Comparison of ENCODE assay signal across 18 cellular contexts in genomic region chr16:57145964-57146647, GRCh38. TPM values are rescaled to one million over a fixed set of nuclear protein-coding genes. Genes with fewer than 3 reads are reported as not detected.
A peak's percentile ranks its signal among the peaks of the same experiment; 100 is the strongest.
DNase-seq lines count a peak whose midpoint lies in the region; ATAC-seq and TF ChIP-seq lines count a peak whose summit lies in the region.
"Had no signal": no experiment of that assay in that cellular context is flagged by ENCODE, and none has a peak within 500 bp of the region (broad histone marks: within the 10 kb centered on the region; RNA-seq: fewer than 3 reads in every experiment).

No MANE protein-coding gene starts in this region.

- no peak for TF ChIP-seq CTCF in testis (IDR thresholded peaks at IDR 0.05)

- H3K27me3 ChIP-seq in testis, result no peaks in the 10 kb centered on the region

- intact Hi-C loops in Right ventricle myocardium inferior (cut with DNase I) (loop anchor here (5.0 kb wide), 1 partner anchor 54 kb away; the partner anchor contains the start of gene CPNE2), Right ventricle myocardium superior (cut with DNase I) (no loop called here), testis (cut with DNase I; ENCODE audit: low total_unique reads) (no loop called here)

- no peak overlapping the region for H3K4me3 Mint-ChIP-seq in T-helper 17 cell
- H3K4me3 Mint-ChIP-seq: activated T-helper 17 cell treated with anti-CD3 and anti-CD28 coated beads, Interleukin-2, amount 50 U/mL, for 72 hours; CD4-positive, alpha-beta T cell; T-helper 1 cell treated with Interleukin-12 subunit alpha and Interleukin-12 subunit beta and Interleukin-4 antibody, amounts not matched to agents 30 μg/mL and 1 μg/mL, for 36 hours had no signal

- peaks cover 23% of the 10 kb centered on the region for H3K4me1 Mint-ChIP-seq in T-helper 17 cell

- no peaks in the 10 kb centered on the region for H3K36me3 ChIP-seq in testis (ENCODE audit: low read depth, missing control alignments)

- H3K27ac ChIP-seq in testis, result no peak overlapping the region

- H3K4me1 ChIP-seq in testis, result peaks cover 18% of the 10 kb centered on the region

- DNase-seq in Right ventricle myocardium inferior (ENCODE audit: missing footprints) (no peak), Right ventricle myocardium superior (no peak), T-helper 17 cell (no peak), left lobe of liver (ENCODE audit: low spot score) (peak; percentile 44), testis (peak; percentile 29), middle frontal gyrus (ENCODE audit: extremely low spot score, low spot score) (no peak)
- DNase-seq: activated CD4-positive, CD25-positive, alpha-beta regulatory T cell; activated CD8-positive, alpha-beta memory T cell treated with anti-CD3 and anti-CD28 coated beads for 24 hours; CD4-positive, alpha-beta T cell; DMS79; foreskin melanocyte; NCI-H2081 treated with DMSO at 0.1 percent for 48 hours; stimulated activated CD8-positive, alpha-beta memory T cell treated with anti-CD3 and anti-CD28 coated beads, Interleukin-4, amount 100 ng/mL, for 48 hours had no signal

- H3K27me3 Mint-ChIP-seq in T-helper 17 cell, result no peaks in the 10 kb centered on the region
- H3K27me3 Mint-ChIP-seq: activated T-helper 17 cell treated with anti-CD3 and anti-CD28 coated beads, Interleukin-2, amount 50 U/mL, for 72 hours; CD4-positive, alpha-beta T cell had no signal

- peak; percentile 7 for ATAC-seq in Right ventricle myocardium inferior
- ATAC-seq in Right ventricle myocardium superior (ENCODE audit: poor library complexity), result no peak
- ATAC-seq in T-helper 17 cell, result no peak
- no peak for ATAC-seq in left lobe of liver
- no peak for ATAC-seq in GM18909 (IDR thresholded peaks at IDR 0.05; ENCODE audit: poor library complexity, unreplicated experiment)
- no peak for ATAC-seq in HG02610 (IDR thresholded peaks at IDR 0.05; ENCODE audit: unreplicated experiment)

- peak overlapping the region; percentile 29 for H3K27ac Mint-ChIP-seq in T-helper 17 cell
- H3K27ac Mint-ChIP-seq: activated T-helper 17 cell treated with anti-CD3 and anti-CD28 coated beads, Interleukin-2, amount 50 U/mL, for 72 hours; CD4-positive, alpha-beta T cell; T-helper 1 cell treated with Interleukin-12 subunit alpha and Interleukin-12 subunit beta and Interleukin-4 antibody, amounts not matched to agents 30 μg/mL and 1 μg/mL, for 36 hours had no signal

- 67 to 73% methylated on average over 10 to 24 of the region's 25 CpGs for WGBS in testis, 2 donors

- H3K9me3 ChIP-seq in T-helper 17 cell (ENCODE audit: control insufficient read depth, low read length, poor library complexity, severe bottlenecking), result no peaks in the 10 kb centered on the region
- no peaks in the 10 kb centered on the region for H3K9me3 ChIP-seq in testis

- H3K4me3 ChIP-seq in testis, result no peak overlapping the region
- H3K4me3 ChIP-seq: smooth muscle cell had no signal

- H3K36me3 Mint-ChIP-seq in T-helper 17 cell (ENCODE audit: low read depth), result no peaks in the 10 kb centered on the region

- no peak for TF ChIP-seq POLR2A in testis (IDR thresholded peaks at IDR 0.05)

RNA-seq across cellular contexts. Expression of gene PSME3IP1, which starts 39.7 kb away (rescaled TPM):
- total RNA-seq in Right ventricle myocardium inferior (54.2 TPM), Right ventricle myocardium superior (54.8 TPM), T-helper 17 cell (100 to 1,000 TPM; 109 to 118 TPM), left lobe of liver (26.6 TPM), testis (100 to 1,000 TPM in 1 of 2 donors, 10 to 100 TPM in 1; 96.4 to 122 TPM)
- polyA plus RNA-seq in testis (ENCODE audit: insufficient read depth, low read depth, low replicate concordance), result 224 TPM

RNA-seq across cellular contexts. Expression of gene RSPRY1, which starts 40.0 kb away (rescaled TPM):
- total RNA-seq in Right ventricle myocardium inferior (13.8 TPM), Right ventricle myocardium superior (13.4 TPM), T-helper 17 cell (10 to 100 TPM; 19.1 to 23.8 TPM), left lobe of liver (18.1 TPM), testis (10 to 100 TPM; 73.3 to 81.2 TPM)
- 53.0 TPM for polyA plus RNA-seq in testis (ENCODE audit: insufficient read depth, low read depth, low replicate concordance)

RNA-seq across cellular contexts. Expression of gene CPNE2, which starts 53.7 kb away (rescaled TPM):
- total RNA-seq in Right ventricle myocardium inferior, result 14.6 TPM
- 13.3 TPM for total RNA-seq in Right ventricle myocardium superior
- 1 to 10 TPM; 2.4 to 4.4 TPM for total RNA-seq in T-helper 17 cell
- 7.3 TPM for total RNA-seq in left lobe of liver
- total RNA-seq in testis, result 10 to 100 TPM; 18.3 to 25.2 TPM
- 51.8 TPM for polyA plus RNA-seq in testis (ENCODE audit: insufficient read depth, low read depth, low replicate concordance)

Comparison
In these comparisons a context has a peak if more than half of its experiments do, and no peak if none do; other contexts are left out.
1. DNase-seq: peak in left lobe of liver (single experiment) and testis (single experiment); none in Right ventricle myocardium inferior (single experiment), Right ventricle myocardium superior (single experiment), T-helper 17 cell (0 of 3) and middle frontal gyrus (single experiment).